ENCODE assay signal across 1 cellular context in genomic region chrX:112808007-112808406, GRCh38.
TF ChIP-seq lines count a peak whose summit lies in the region.

No MANE protein-coding gene starts in this region.

TF ChIP-seq in H1, 55 proteins besides CTCF, POLR2A, EP300 and RAD21:
- TF ChIP-seq, protein P1, sequence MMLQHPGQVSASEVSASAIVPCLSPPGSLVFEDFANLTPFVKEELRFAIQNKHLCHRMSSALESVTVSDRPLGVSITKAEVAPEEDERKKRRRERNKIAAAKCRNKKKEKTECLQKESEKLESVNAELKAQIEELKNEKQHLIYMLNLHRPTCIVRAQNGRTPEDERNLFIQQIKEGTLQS (IDR thresholded peaks at IDR 0.05; ENCODE audit: insufficient read depth, low read depth, low read length) = no peak
- TF ChIP-seq SRF (IDR thresholded peaks at IDR 0.05; ENCODE audit: low read depth, low read length) (no peak), EZH2 (IDR thresholded peaks at IDR 0.05; ENCODE audit: low read depth, low read length, severe bottlenecking) (no peak), CEBPB (IDR thresholded peaks at IDR 0.05; ENCODE audit: low read depth, low read length) (no peak), PHF8 (conservative IDR thresholded peaks at IDR 0.05; ENCODE audit: low read depth, low read length) (no peak), CBX5 (IDR thresholded peaks at IDR 0.05; ENCODE audit: low read depth, low read length) (no peak), TAF1 (IDR thresholded peaks at IDR 0.05; ENCODE audit: low read depth, low read length) (no peak)
